In genomic region chr15:101347454-101347853, GRCh38 we compare ENCODE assay signal across 10 cellular contexts.
"Had no signal": no experiment of that assay in that cellular context is flagged by ENCODE, and none has a peak within 500 bp of the region (broad histone marks: within the 10 kb centered on the region; RNA-seq: fewer than 3 reads in every experiment).

No MANE protein-coding gene starts in this region.

- H3K9me3 ChIP-seq: adrenal gland, suprapubic skin had no signal

- ATAC-seq: activated T-cell treated with anti-CD3 and anti-CD28 coated beads, Interleukin-2, amount 50 U/mL, for 72 hours; natural killer cell treated with Interleukin-12 subunit alpha and Interleukin-12 subunit beta and Interleukin-15 and Interleukin-18, amount 100 ng/mL, for 72 hours; stimulated activated naive CD8-positive, alpha-beta T cell treated with anti-CD3 and anti-CD28 coated beads, Interleukin-15, amount 100 ng/mL, for 72 hours had no signal

- H3K4me1 ChIP-seq: adrenal gland had no signal

- H3K4me3 ChIP-seq: adrenal gland, suprapubic skin had no signal

- H3K27me3 ChIP-seq: adrenal gland, suprapubic skin had no signal

- H3K36me3 ChIP-seq: adrenal gland, suprapubic skin had no signal

- H3K27ac ChIP-seq: adrenal gland, suprapubic skin had no signal

- DNase-seq: activated CD4-positive, alpha-beta T cell treated with anti-CD3 and anti-CD28 coated beads, Interleukin-2, amount 50 U/mL, for 4 hours; activated effector memory CD4-positive, alpha-beta T cell treated with anti-CD3 and anti-CD28 coated beads, Interleukin-2, amount 50 U/mL, for 16 hours; activated T-cell treated with anti-CD3 and anti-CD28 coated beads, Interleukin-2, amount 50 U/mL, for 72 hours; adrenal gland; retina; stimulated activated CD4-positive, alpha-beta T cell treated with anti-CD3 and anti-CD28 coated beads, Interleukin-15, amount 100 ng/mL, for 24 hours; stimulated activated CD4-positive, alpha-beta T cell treated with anti-CD3 and anti-CD28 coated beads, Interleukin-4, amount 100 ng/mL, for 1 hour; stimulated activated naive CD8-positive, alpha-beta T cell treated with anti-CD3 and anti-CD28 coated beads, Interleukin-15, amount 100 ng/mL, for 72 hours had no signal
